In genomic region chr14:72154645-72155378, GRCh38 we compare ENCODE assay signal across 25 cellular contexts.
DNase-seq lines count a peak whose midpoint lies in the region; FAIRE-seq and TF ChIP-seq lines count a peak whose summit lies in the region.
"Had no signal": no experiment of that assay in that cellular context is flagged by ENCODE, and none has a peak within 500 bp of the region (broad histone marks: within the 10 kb centered on the region; RNA-seq: fewer than 3 reads in every experiment).

No MANE protein-coding gene starts in this region.

- peak; percentile 5 for DNase-seq in activated CD4-positive, alpha-beta T cell treated with anti-CD3 and anti-CD28 coated beads for 48 hours
- DNase-seq in activated CD4-positive, alpha-beta T cell treated with anti-CD3 and anti-CD28 coated beads for 4 hours: no peak
- DNase-seq in stimulated activated CD4-positive, alpha-beta T cell treated with anti-CD3 and anti-CD28 coated beads, Interleukin-2, amount 100 ng/mL, for 48 hours: peak; percentile 1 to 2
- no peak for DNase-seq in stimulated activated CD4-positive, alpha-beta T cell treated with anti-CD3 and anti-CD28 coated beads, Interleukin-4, amount 100 ng/mL, for 4 hours
- peak; percentile 28 for DNase-seq in stimulated activated CD8-positive, alpha-beta memory T cell treated with anti-CD3 and anti-CD28 coated beads, Interleukin-4, amount 100 ng/mL, for 48 hours
- no peak for DNase-seq in GM19239 (ENCODE audit: insufficient read length, low spot score)
- DNase-seq in GM10248 (ENCODE audit: extremely low spot score): no peak
- no peak for DNase-seq in CD14-positive monocyte (ENCODE audit: low spot score)
- DNase-seq: activated naive CD4-positive, alpha-beta T cell treated with Interleukin-2 at 50 U/mL for 16 hours; activated T-cell treated with anti-CD3 and anti-CD28 coated beads, Interleukin-2, amount 50 U/mL, for 4 hours; amygdala; CD4-positive, alpha-beta T cell; effector CD4-positive, alpha-beta T cell; IMR-90; midbrain; natural killer cell; NCI-H1048; NCI-H187; NCI-H526; occipital lobe; SHP77 treated with DMSO at 0.1 percent for 48 hours; T-helper 9 cell had no signal

- FAIRE-seq in GM19239 (lab: Jason Lieb, UNC): no peak
- FAIRE-seq: D721Med, H54, islet of Langerhans had no signal

- H3K27me3 Mint-ChIP-seq in CD14-positive monocyte (ENCODE audit: low read depth in 3 of 3): peaks cover 0 to 2% (median 0%) of the 10 kb centered on the region in 3 donors

- no peaks in the 10 kb centered on the region for H3K36me3 Mint-ChIP-seq in CD14-positive monocyte
- H3K36me3 Mint-ChIP-seq: natural killer cell had no signal

- POLR2A ChIA-PET in GM10248 (lab: Yijun Ruan, JAX): no interaction called here

- TF ChIP-seq CTCF in GM10248 (IDR thresholded peaks at IDR 0.05; ENCODE audit: control extremely low read depth, extremely low read depth, low read depth, missing control alignments): no peak
- no peak for TF ChIP-seq CTCF in CD14-positive monocyte (IDR thresholded peaks at IDR 0.05)

- CTCF ChIA-PET in GM10248 (lab: Yijun Ruan, JAX): interaction anchor here (1.1 to 1.4 kb wide), 2 partner anchors 10 to 13 kb away, joined by 4 to 5 read pairs; no protein-coding TSS in a partner anchor

- peaks cover 9 to 27% (median 24%) of the 10 kb centered on the region in 7 donors for H3K9me3 Mint-ChIP-seq in CD14-positive monocyte

- intact Hi-C loops in CD14-positive monocyte (cut with micrococcal nuclease): no loop called here

- H3K4me1 Mint-ChIP-seq in CD14-positive monocyte: no peaks in the 10 kb centered on the region
- H3K4me1 Mint-ChIP-seq: natural killer cell had no signal

- H3K4me3 Mint-ChIP-seq in CD14-positive monocyte: no peak overlapping the region
- H3K4me3 Mint-ChIP-seq: activated T-cell treated with anti-CD3 and anti-CD28 coated beads, Interleukin-2, amount 50 U/mL, for 4 hours; CD4-positive, alpha-beta T cell; natural killer cell had no signal

- no peak overlapping the region for H3K27ac Mint-ChIP-seq in CD14-positive monocyte
- H3K27ac Mint-ChIP-seq: CD4-positive, alpha-beta T cell; natural killer cell had no signal

Comparison
In these comparisons a context has a peak if more than half of its experiments do, and no peak if none do; other contexts are left out.
1. DNase-seq: peak in activated CD4-positive, alpha-beta T cell treated with anti-CD3 and anti-CD28 coated beads for 48 hours (single experiment), stimulated activated CD4-positive, alpha-beta T cell treated with anti-CD3 and anti-CD28 coated beads, Interleukin-2, amount 100 ng/mL, for 48 hours (2 of 2) and stimulated activated CD8-positive, alpha-beta memory T cell treated with anti-CD3 and anti-CD28 coated beads, Interleukin-4, amount 100 ng/mL, for 48 hours (single experiment); none in activated CD4-positive, alpha-beta T cell treated with anti-CD3 and anti-CD28 coated beads for 4 hours (0 of 2), stimulated activated CD4-positive, alpha-beta T cell treated with anti-CD3 and anti-CD28 coated beads, Interleukin-4, amount 100 ng/mL, for 4 hours (0 of 2), GM19239 (single experiment), GM10248 (single experiment) and CD14-positive monocyte (single experiment).